Comparison of ENCODE assay signal across 1 cellular context in the genomic region with DNA sequence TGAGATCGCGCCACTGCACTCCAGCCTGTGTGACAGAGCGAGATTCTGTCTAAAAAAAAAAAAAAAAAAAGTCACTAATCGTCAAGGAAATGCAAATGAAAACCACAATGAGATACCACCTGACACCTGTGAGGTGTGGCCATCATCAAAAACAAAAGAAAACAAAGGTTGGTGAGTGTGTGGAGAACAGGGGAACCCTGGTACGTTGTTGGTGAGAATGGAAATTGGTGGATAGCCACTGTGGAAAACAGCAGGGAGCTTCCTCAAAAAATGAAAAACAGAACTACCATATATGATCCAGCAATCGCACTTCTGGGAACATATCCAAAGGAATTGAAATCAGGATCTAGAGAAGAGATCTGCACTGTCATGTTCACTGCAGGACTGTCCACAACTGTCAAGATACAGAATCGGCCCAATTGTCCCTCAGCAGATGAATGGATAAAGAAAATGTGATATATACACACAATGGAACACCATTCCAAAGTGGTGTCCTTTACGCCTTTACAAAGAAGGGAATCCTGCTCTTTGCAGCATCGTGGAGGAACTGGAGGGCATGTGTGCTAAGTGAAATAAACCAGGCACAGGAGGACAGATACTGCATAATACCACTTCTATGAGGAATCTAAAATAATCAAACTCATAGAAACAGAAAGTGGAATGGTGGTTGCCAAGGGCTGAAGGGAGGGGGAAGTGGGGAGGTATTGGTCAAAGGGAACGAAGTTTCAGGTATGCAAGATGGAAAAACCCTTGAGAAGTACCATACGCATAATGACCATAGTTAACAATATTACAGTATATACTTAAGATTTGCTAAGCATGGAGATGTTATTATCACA.
A peak's percentile ranks its signal among the peaks of the same experiment; 100 is the strongest.
TF ChIP-seq lines count a peak whose summit lies in the region.

No MANE protein-coding gene starts in this region.

TF ChIP-seq in K562, 482 proteins besides CTCF, POLR2A, EP300 and RAD21 (continued from another document):
- TF ChIP-seq, protein P1, sequence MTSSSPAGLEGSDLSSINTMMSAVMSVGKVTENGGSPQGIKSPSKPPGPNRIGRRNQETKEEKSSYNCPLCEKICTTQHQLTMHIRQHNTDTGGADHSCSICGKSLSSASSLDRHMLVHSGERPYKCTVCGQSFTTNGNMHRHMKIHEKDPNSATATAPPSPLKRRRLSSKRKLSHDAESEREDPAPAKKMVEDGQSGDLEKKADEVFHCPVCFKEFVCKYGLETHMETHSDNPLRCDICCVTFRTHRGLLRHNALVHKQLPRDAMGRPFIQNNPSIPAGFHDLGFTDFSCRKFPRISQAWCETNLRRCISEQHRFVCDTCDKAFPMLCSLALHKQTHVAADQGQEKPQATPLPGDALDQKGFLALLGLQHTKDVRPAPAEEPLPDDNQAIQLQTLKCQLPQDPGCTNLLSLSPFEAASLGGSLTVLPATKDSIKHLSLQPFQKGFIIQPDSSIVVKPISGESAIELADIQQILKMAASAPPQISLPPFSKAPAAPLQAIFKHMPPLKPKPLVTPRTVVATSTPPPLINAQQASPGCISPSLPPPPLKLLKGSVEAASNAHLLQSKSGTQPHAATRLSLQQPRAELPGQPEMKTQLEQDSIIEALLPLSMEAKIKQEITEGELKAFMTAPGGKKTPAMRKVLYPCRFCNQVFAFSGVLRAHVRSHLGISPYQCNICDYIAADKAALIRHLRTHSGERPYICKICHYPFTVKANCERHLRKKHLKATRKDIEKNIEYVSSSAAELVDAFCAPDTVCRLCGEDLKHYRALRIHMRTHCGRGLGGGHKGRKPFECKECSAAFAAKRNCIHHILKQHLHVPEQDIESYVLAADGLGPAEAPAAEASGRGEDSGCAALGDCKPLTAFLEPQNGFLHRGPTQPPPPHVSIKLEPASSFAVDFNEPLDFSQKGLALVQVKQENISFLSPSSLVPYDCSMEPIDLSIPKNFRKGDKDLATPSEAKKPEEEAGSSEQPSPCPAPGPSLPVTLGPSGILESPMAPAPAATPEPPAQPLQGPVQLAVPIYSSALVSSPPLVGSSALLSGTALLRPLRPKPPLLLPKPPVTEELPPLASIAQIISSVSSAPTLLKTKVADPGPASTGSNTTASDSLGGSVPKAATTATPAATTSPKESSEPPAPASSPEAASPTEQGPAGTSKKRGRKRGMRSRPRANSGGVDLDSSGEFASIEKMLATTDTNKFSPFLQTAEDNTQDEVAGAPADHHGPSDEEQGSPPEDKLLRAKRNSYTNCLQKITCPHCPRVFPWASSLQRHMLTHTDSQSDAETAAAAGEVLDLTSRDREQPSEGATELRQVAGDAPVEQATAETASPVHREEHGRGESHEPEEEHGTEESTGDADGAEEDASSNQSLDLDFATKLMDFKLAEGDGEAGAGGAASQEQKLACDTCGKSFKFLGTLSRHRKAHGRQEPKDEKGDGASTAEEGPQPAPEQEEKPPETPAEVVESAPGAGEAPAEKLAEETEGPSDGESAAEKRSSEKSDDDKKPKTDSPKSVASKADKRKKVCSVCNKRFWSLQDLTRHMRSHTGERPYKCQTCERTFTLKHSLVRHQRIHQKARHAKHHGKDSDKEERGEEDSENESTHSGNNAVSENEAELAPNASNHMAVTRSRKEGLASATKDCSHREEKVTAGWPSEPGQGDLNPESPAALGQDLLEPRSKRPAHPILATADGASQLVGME (CRISPR knock-in tag; IDR thresholded peaks at IDR 0.05): no peak
- TF ChIP-seq, protein P2, sequence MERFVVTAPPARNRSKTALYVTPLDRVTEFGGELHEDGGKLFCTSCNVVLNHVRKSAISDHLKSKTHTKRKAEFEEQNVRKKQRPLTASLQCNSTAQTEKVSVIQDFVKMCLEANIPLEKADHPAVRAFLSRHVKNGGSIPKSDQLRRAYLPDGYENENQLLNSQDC (CRISPR knock-in tag; IDR thresholded peaks at IDR 0.05): no peak
- no peak for TF ChIP-seq SMAD1 (IDR thresholded peaks at IDR 0.05; ENCODE audit: low read depth, low read length, partially characterized antibody)
- TF ChIP-seq, protein P3, sequence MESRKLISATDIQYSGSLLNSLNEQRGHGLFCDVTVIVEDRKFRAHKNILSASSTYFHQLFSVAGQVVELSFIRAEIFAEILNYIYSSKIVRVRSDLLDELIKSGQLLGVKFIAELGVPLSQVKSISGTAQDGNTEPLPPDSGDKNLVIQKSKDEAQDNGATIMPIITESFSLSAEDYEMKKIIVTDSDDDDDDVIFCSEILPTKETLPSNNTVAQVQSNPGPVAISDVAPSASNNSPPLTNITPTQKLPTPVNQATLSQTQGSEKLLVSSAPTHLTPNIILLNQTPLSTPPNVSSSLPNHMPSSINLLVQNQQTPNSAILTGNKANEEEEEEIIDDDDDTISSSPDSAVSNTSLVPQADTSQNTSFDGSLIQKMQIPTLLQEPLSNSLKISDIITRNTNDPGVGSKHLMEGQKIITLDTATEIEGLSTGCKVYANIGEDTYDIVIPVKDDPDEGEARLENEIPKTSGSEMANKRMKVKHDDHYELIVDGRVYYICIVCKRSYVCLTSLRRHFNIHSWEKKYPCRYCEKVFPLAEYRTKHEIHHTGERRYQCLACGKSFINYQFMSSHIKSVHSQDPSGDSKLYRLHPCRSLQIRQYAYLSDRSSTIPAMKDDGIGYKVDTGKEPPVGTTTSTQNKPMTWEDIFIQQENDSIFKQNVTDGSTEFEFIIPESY (CRISPR knock-in tag; IDR thresholded peaks at IDR 0.05): no peak
- no peak for TF ChIP-seq CEBPG (CRISPR knock-in tag; IDR thresholded peaks at IDR 0.05)
- TF ChIP-seq CEBPG (tag; conservative IDR thresholded peaks at IDR 0.05 in 1 of 2, IDR thresholded peaks at IDR 0.05 in 1 of 2): no peak
- TF ChIP-seq THRAP3 (IDR thresholded peaks at IDR 0.05; ENCODE audit: borderline replicate concordance): no peak
- peak; percentile 14 for TF ChIP-seq MEIS2 (IDR thresholded peaks at IDR 0.05; ENCODE audit: partially characterized antibody)
- no peak for TF ChIP-seq JUNB (CRISPR knock-in tag; conservative IDR thresholded peaks at IDR 0.05)
- TF ChIP-seq ZNF384 (IDR thresholded peaks at IDR 0.05; ENCODE audit: low read depth, low read length): 0 out of 2 replicates have a peak, but pooled peaks have one; percentile 43
- no peak for TF ChIP-seq HNRNPLL (IDR thresholded peaks at IDR 0.05; ENCODE audit: low read depth, low read length, poor library complexity, severe bottlenecking)
- 0 out of 2 replicates have a peak, but pooled peaks have one; percentile 14 for TF ChIP-seq GATA2 (CRISPR knock-in tag; IDR thresholded peaks at IDR 0.05)
- no peak for TF ChIP-seq PYGO2 (tag; IDR thresholded peaks at IDR 0.05)
- no peak for TF ChIP-seq RFX5 (IDR thresholded peaks at IDR 0.05; ENCODE audit: low read depth, low read length)
- TF ChIP-seq NUFIP1 (IDR thresholded peaks at IDR 0.05; ENCODE audit: partially characterized antibody): no peak
- no peak for TF ChIP-seq ETV1 (tag; conservative IDR thresholded peaks at IDR 0.05; ENCODE audit: low read depth)
- TF ChIP-seq GABPA (tag; conservative IDR thresholded peaks at IDR 0.05; ENCODE audit: low read depth): no peak
- TF ChIP-seq FUS (optimal IDR thresholded peaks at IDR 0.05; ENCODE audit: low read depth, low read length): no peak
- no peak for TF ChIP-seq CREM (IDR thresholded peaks at IDR 0.05; ENCODE audit: low read depth)
- TF ChIP-seq ZNF217 (CRISPR knock-in tag; IDR thresholded peaks at IDR 0.05): no peak
- TF ChIP-seq, protein P4, sequence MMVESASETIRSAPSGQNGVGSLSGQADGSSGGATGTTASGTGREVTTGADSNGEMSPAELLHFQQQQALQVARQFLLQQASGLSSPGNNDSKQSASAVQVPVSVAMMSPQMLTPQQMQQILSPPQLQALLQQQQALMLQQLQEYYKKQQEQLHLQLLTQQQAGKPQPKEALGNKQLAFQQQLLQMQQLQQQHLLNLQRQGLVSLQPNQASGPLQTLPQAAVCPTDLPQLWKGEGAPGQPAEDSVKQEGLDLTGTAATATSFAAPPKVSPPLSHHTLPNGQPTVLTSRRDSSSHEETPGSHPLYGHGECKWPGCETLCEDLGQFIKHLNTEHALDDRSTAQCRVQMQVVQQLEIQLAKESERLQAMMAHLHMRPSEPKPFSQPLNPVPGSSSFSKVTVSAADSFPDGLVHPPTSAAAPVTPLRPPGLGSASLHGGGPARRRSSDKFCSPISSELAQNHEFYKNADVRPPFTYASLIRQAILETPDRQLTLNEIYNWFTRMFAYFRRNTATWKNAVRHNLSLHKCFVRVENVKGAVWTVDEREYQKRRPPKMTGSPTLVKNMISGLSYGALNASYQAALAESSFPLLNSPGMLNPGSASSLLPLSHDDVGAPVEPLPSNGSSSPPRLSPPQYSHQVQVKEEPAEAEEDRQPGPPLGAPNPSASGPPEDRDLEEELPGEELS (CRISPR knock-in tag; IDR thresholded peaks at IDR 0.05; ENCODE audit: borderline replicate concordance): no peak
- peak; percentile 39; the same call in 1 of the 2 replicates for TF ChIP-seq MAFF (IDR thresholded peaks at IDR 0.05; ENCODE audit: low read length)
